In the genomic region with DNA sequence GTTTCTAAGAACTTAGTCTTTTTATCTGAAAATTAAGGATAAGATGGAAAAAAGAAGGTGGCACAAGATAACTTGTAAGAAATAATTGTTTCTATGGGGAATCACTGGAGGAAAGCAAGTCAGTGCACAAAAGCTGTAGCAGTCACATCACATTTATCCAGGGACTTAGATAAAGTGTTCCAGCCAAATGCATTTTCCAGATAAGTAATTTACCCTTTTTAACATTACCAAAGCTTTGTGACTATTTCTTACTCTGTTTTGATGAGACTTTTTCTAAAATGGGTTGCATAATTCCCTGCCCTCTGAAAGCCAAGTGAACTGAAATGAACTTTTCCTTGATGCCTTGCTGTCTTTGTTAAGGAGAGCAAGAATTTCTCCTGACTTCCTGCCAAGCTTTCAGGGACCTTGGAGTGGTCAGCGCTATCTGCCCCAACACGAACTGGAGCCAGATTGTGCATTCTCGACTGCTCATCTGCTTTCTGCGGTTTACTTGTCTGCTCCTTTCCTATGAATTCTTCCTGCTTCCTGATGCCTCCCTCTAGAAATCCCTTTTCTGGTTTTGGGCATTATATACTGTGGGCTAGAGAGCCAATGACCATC, we compare ENCODE assay signal across 12 cellular contexts. TPM values are rescaled to one million over a fixed set of nuclear protein-coding genes. Genes with fewer than 3 reads are reported as not detected.
DNase-seq lines count a peak whose midpoint lies in the region; ATAC-seq and TF ChIP-seq lines count a peak whose summit lies in the region.
"Had no signal": no experiment of that assay in that cellular context is flagged by ENCODE, and none has a peak within 500 bp of the region (broad histone marks: within the 10 kb centered on the region; RNA-seq: fewer than 3 reads in every experiment).

No MANE protein-coding gene starts in this region.

- no peaks in the 10 kb centered on the region for H3K79me2 ChIP-seq in neural progenitor cell (ENCODE audit: low read depth)

- peaks cover 8% of the 10 kb centered on the region for H3K4me1 Mint-ChIP-seq in neural progenitor cell
- peaks cover 6% of the 10 kb centered on the region for H3K4me1 Mint-ChIP-seq in activated T-cell treated with anti-CD3 and anti-CD28 coated beads, Interleukin-2, amount 50 U/mL, for 4 hours (ENCODE audit: low read depth)

- peaks cover 3% of the 10 kb centered on the region for H3K36me3 Mint-ChIP-seq in neural progenitor cell
- peaks cover 30% of the 10 kb centered on the region for H3K36me3 Mint-ChIP-seq in activated T-cell treated with anti-CD3 and anti-CD28 coated beads, Interleukin-2, amount 50 U/mL, for 4 hours (ENCODE audit: insufficient read depth)

- H3K9me3 Mint-ChIP-seq in neural progenitor cell = peaks cover 3% of the 10 kb centered on the region
- H3K9me3 Mint-ChIP-seq in activated T-cell treated with anti-CD3 and anti-CD28 coated beads, Interleukin-2, amount 50 U/mL, for 4 hours = no peaks in the 10 kb centered on the region

- H3K4me3 Mint-ChIP-seq in neural progenitor cell = no peak overlapping the region
- H3K4me3 Mint-ChIP-seq in activated T-cell treated with anti-CD3 and anti-CD28 coated beads, Interleukin-2, amount 50 U/mL, for 4 hours = no peak overlapping the region

- ATAC-seq in activated T-cell treated with anti-CD3 and anti-CD28 coated beads, Interleukin-2, amount 50 U/mL, for 4 hours = no peak

- no peak overlapping the region for H2AFZ ChIP-seq in neural progenitor cell (replicated peaks)

- no peaks in the 10 kb centered on the region for H4K20me1 ChIP-seq in neural progenitor cell (ENCODE audit: low read depth)

- peak overlapping the region; percentile 4 for H3K4me2 ChIP-seq in neural progenitor cell

- no peak overlapping the region for H3K27ac ChIP-seq in neural progenitor cell

- no peak for TF ChIP-seq CTCF in fibroblast of mammary gland (conservative IDR thresholded peaks at IDR 0.05; ENCODE audit: control insufficient read depth, insufficient read depth, low read depth, low read length)
- no peak for TF ChIP-seq CTCF in neural progenitor cell (IDR thresholded peaks at IDR 0.05)

- H3K4me1 ChIP-seq in NT2/D1 (ENCODE audit: insufficient read depth, insufficient read length) = no peaks in the 10 kb centered on the region
- peaks cover 10% of the 10 kb centered on the region for H3K4me1 ChIP-seq in neural progenitor cell

- no peaks in the 10 kb centered on the region for H3F3A ChIP-seq in neural progenitor cell (ENCODE audit: low read depth)

- H3K36me3 ChIP-seq in NT2/D1 (ENCODE audit: insufficient read depth, insufficient read length, low read length) (no peaks in the 10 kb centered on the region), neural progenitor cell (no peaks in the 10 kb centered on the region)

- H3K4me3 ChIP-seq in NT2/D1 (ENCODE audit: insufficient read length, low read depth) (no peak overlapping the region), fibroblast of mammary gland (ENCODE audit: control insufficient read depth, low read depth, low read length) (no peak overlapping the region), neural progenitor cell (no peak overlapping the region)

- H3K27me3 Mint-ChIP-seq in neural progenitor cell (ENCODE audit: insufficient read depth, low read depth) = no peaks in the 10 kb centered on the region
- no peaks in the 10 kb centered on the region for H3K27me3 Mint-ChIP-seq in activated T-cell treated with anti-CD3 and anti-CD28 coated beads, Interleukin-2, amount 50 U/mL, for 4 hours (ENCODE audit: low read depth)
- H3K27me3 Mint-ChIP-seq: brain had no signal

- DNase-seq in AG20443 (ENCODE audit: low spot score) (peak; percentile 65), NT2/D1 (ENCODE audit: low read depth, low spot score) (peak; percentile 36), fibroblast of mammary gland (ENCODE audit: low read depth) (peak; percentile 90), neural progenitor cell (ENCODE audit: low spot score) (no peak), hypothalamus (lab: John Stamatoyannopoulos, UW) (no peak), SW480 (ENCODE audit: low spot score) (no peak), DMS153 treated with DMSO at 0.1 percent for 48 hours (lab: John Stamatoyannopoulos, UW; ENCODE audit: unreplicated experiment) (no peak)
- no peak for DNase-seq in activated T-cell treated with anti-CD3 and anti-CD28 coated beads, Interleukin-2, amount 50 U/mL, for 4 hours
- DNase-seq: activated CD4-positive, CD25-positive, alpha-beta regulatory T cell treated with anti-CD3 and anti-CD28 coated beads, Interleukin-2, amount 50 U/mL, for 72 hours; DMS153; stimulated activated naive CD4-positive, alpha-beta T cell had no signal

- no peak overlapping the region for H3K27ac Mint-ChIP-seq in neural progenitor cell
- H3K27ac Mint-ChIP-seq: brain had no signal

- H3K9ac ChIP-seq in NT2/D1 (ENCODE audit: insufficient read length, low read depth) (no peak overlapping the region), neural progenitor cell (no peak overlapping the region)

- H3K9me3 ChIP-seq in NT2/D1 (ENCODE audit: insufficient read depth, low read length) (no peaks in the 10 kb centered on the region), neural progenitor cell (ENCODE audit: low read depth) (no peaks in the 10 kb centered on the region)

- H3K27me3 ChIP-seq in NT2/D1 (ENCODE audit: insufficient read depth, insufficient read length) = no peaks in the 10 kb centered on the region
- no peaks in the 10 kb centered on the region for H3K27me3 ChIP-seq in neural progenitor cell

RNA-seq across cellular contexts. Expression of a gene that starts 34.9 kb away (rescaled TPM):
- total RNA-seq in neural progenitor cell (ENCODE audit: low replicate concordance) = 6.3 and 18.2 TPM in 2 replicates
- total RNA-seq in activated T-cell treated with anti-CD3 and anti-CD28 coated beads, Interleukin-2, amount 50 U/mL, for 4 hours = 10 to 100 TPM; 13.4 to 17.0 (median 14.3) TPM

Comparison
In these comparisons a context has a peak if more than half of its experiments do, and no peak if none do; other contexts are left out.
1. DNase-seq: peak in AG20443 (single experiment), NT2/D1 (single experiment) and fibroblast of mammary gland (single experiment); none in neural progenitor cell (single experiment), hypothalamus (0 of 51), activated T-cell treated with anti-CD3 and anti-CD28 coated beads, Interleukin-2, amount 50 U/mL, for 4 hours (single experiment), SW480 (single experiment) and DMS153 treated with DMSO at 0.1 percent for 48 hours (single experiment).